ENCODE assay signal across 19 cellular contexts in genomic region chr6:127319686-127320085, GRCh38.
"Had no signal": no experiment of that assay in that cellular context is flagged by ENCODE, and none has a peak within 500 bp of the region (broad histone marks: within the 10 kb centered on the region; RNA-seq: fewer than 3 reads in every experiment).

No MANE protein-coding gene starts in this region.

- H3K27ac ChIP-seq: colonic mucosa, gastroesophageal sphincter, neural progenitor cell, ovary had no signal

- H3K27me3 Mint-ChIP-seq: natural killer cell treated with Interleukin-12 subunit alpha and Interleukin-12 subunit beta and Interleukin-15 and Interleukin-18, amount 100 ng/mL, for 72 hours had no signal

- H3K36me3 Mint-ChIP-seq: natural killer cell treated with Interleukin-12 subunit alpha and Interleukin-12 subunit beta and Interleukin-15 and Interleukin-18, amount 100 ng/mL, for 72 hours had no signal

- H3K9me3 Mint-ChIP-seq: natural killer cell treated with Interleukin-12 subunit alpha and Interleukin-12 subunit beta and Interleukin-15 and Interleukin-18, amount 100 ng/mL, for 72 hours; neural progenitor cell had no signal

- H3K36me3 ChIP-seq: colonic mucosa, ovary had no signal

- ATAC-seq: gastroesophageal sphincter; left lobe of liver; natural killer cell treated with Interleukin-12 subunit alpha and Interleukin-12 subunit beta and Interleukin-15 and Interleukin-18, amount 100 ng/mL, for 72 hours; right cardiac atrium had no signal

- DNase-seq: colonic mucosa; dermis blood vessel endothelial cell; erythroblast; foreskin fibroblast; glutamatergic neuron; islet precursor cell; midbrain; nucleus accumbens; ovary; right cardiac atrium; stimulated activated CD4-positive, alpha-beta T cell treated with anti-CD3 and anti-CD28 coated beads, Interleukin-2, amount 100 ng/mL, for 48 hours; stimulated activated naive CD4-positive, alpha-beta T cell treated with Interleukin-2 at 50 U/mL for 16 hours; trophoblast cell had no signal

- H3K9me3 ChIP-seq: colonic mucosa, gastroesophageal sphincter, ovary had no signal

- H3K4me3 Mint-ChIP-seq: natural killer cell treated with Interleukin-12 subunit alpha and Interleukin-12 subunit beta and Interleukin-15 and Interleukin-18, amount 100 ng/mL, for 72 hours; neural progenitor cell had no signal

- FAIRE-seq: endothelial cell of umbilical vein had no signal

- H3K4me1 Mint-ChIP-seq: neural progenitor cell had no signal

- H3K27me3 ChIP-seq: colonic mucosa, gastroesophageal sphincter, neural progenitor cell, ovary had no signal

- H3K4me1 ChIP-seq: colonic mucosa, gastroesophageal sphincter, neural progenitor cell had no signal

- H3K4me3 ChIP-seq: colonic mucosa, gastroesophageal sphincter, neural progenitor cell, ovary, smooth muscle cell had no signal

- H3K27ac Mint-ChIP-seq: natural killer cell treated with Interleukin-12 subunit alpha and Interleukin-12 subunit beta and Interleukin-15 and Interleukin-18, amount 100 ng/mL, for 72 hours; neural progenitor cell had no signal
